Comparison of ENCODE assay signal across 37 cellular contexts in genomic region chr20:36359668-36360406, GRCh38.
"Had no signal": no experiment of that assay in that cellular context is flagged by ENCODE, and none has a peak within 500 bp of the region (broad histone marks: within the 10 kb centered on the region; RNA-seq: fewer than 3 reads in every experiment).

No MANE protein-coding gene starts in this region.

- H3K36me3 Mint-ChIP-seq: activated CD8-positive, alpha-beta memory T cell treated with anti-CD3 and anti-CD28 coated beads, Interleukin-2, amount 10 ng/mL, durations not matched to agents 7 days and 5 days; activated naive CD4-positive, alpha-beta T cell treated with anti-CD3 and anti-CD28 coated beads, Interleukin-2, amount 10 ng/mL, durations not matched to agents 7 days and 5 days; activated naive CD4-positive, alpha-beta T cell treated with anti-CD3 and anti-CD28 coated beads, Interleukin-2, amount 50 U/mL, for 24 hours; activated naive CD8-positive, alpha-beta T cell; activated naive CD8-positive, alpha-beta T cell treated with anti-CD3 and anti-CD28 coated beads, Interleukin-2, amount 10 ng/mL, durations not matched to agents 7 days and 5 days; WTC11 had no signal

- ATAC-seq: activated CD4-positive, alpha-beta T cell treated with anti-CD3 and anti-CD28 coated beads for 36 hours; activated CD4-positive, CD25-positive, alpha-beta regulatory T cell treated with anti-CD3 and anti-CD28 coated beads, Interleukin-2, amount 50 U/mL, for 24 hours; activated CD8-positive, alpha-beta memory T cell treated with anti-CD3 and anti-CD28 coated beads, Interleukin-2, amount 10 ng/mL, durations not matched to agents 7 days and 5 days; activated CD8-positive, alpha-beta T cell treated with anti-CD3 and anti-CD28 coated beads, Interleukin-2, amount 10 ng/mL, durations not matched to agents 7 days and 5 days; activated naive CD8-positive, alpha-beta T cell treated with anti-CD3 and anti-CD28 coated beads, Interleukin-2, amount 50 U/mL, for 24 hours; body of pancreas; WTC11 had no signal

- H3K27me3 Mint-ChIP-seq: activated CD4-positive, alpha-beta T cell treated with anti-CD3 and anti-CD28 coated beads for 36 hours; activated CD4-positive, alpha-beta T cell treated with anti-CD3 and anti-CD28 coated beads, Interleukin-2, amount 10 ng/mL, durations not matched to agents 7 days and 5 days; activated naive CD4-positive, alpha-beta T cell treated with anti-CD3 and anti-CD28 coated beads, Interleukin-2, amount 50 U/mL, for 24 hours had no signal

- H3K9me3 ChIP-seq: ascending aorta, body of pancreas, breast epithelium had no signal

- H3K27ac ChIP-seq: ascending aorta, body of pancreas, brain microvascular endothelial cell, breast epithelium, WERI-Rb-1 had no signal

- H3K27ac Mint-ChIP-seq: activated CD4-positive, alpha-beta memory T cell treated with anti-CD3 and anti-CD28 coated beads, Interleukin-2, amount 10 ng/mL, durations not matched to agents 7 days and 5 days; activated CD4-positive, alpha-beta T cell treated with anti-CD3 and anti-CD28 coated beads for 36 hours; activated CD4-positive, alpha-beta T cell treated with anti-CD3 and anti-CD28 coated beads, Interleukin-2, amount 10 ng/mL, durations not matched to agents 7 days and 5 days; activated CD8-positive, alpha-beta memory T cell treated with anti-CD3 and anti-CD28 coated beads, Interleukin-2, amount 10 ng/mL, durations not matched to agents 7 days and 5 days; activated CD8-positive, alpha-beta T cell treated with anti-CD3 and anti-CD28 coated beads, Interleukin-2, amount 10 ng/mL, durations not matched to agents 7 days and 5 days; activated naive CD4-positive, alpha-beta T cell treated with anti-CD3 and anti-CD28 coated beads, Interleukin-2, amount 50 U/mL, for 24 hours; activated naive CD8-positive, alpha-beta T cell; activated naive CD8-positive, alpha-beta T cell treated with anti-CD3 and anti-CD28 coated beads, Interleukin-2, amount 10 ng/mL, durations not matched to agents 7 days and 5 days; activated naive CD8-positive, alpha-beta T cell treated with anti-CD3 and anti-CD28 coated beads, Interleukin-2, amount 50 U/mL, for 24 hours; activated T-cell treated with anti-CD3 and anti-CD28 coated beads, Interleukin-2, amount 50 U/mL, for 24 hours; activated T-helper 2 cell treated with anti-CD3 and anti-CD28 coated beads, Interferon-gamma antibody, Interleukin-2, Interleukin-4, amounts not matched to agents 10 μg/mL and 5 μg/mL and 100 μg/mL, durations not matched to agents 14 hours and 24 hours and 36 hours; T-helper 1 cell treated with Interleukin-12 subunit alpha and Interleukin-12 subunit beta and Interleukin-4 antibody, amounts not matched to agents 30 μg/mL and 1 μg/mL, for 36 hours; T-helper 2 cell treated with Interferon-gamma antibody and Interleukin-4, amounts not matched to agents 5 μg/mL and 100 μg/mL, for 36 hours; WTC11 had no signal

- H3K4me1 Mint-ChIP-seq: activated CD4-positive, alpha-beta memory T cell treated with anti-CD3 and anti-CD28 coated beads, Interleukin-2, amount 10 ng/mL, durations not matched to agents 7 days and 5 days; activated CD4-positive, alpha-beta T cell treated with anti-CD3 and anti-CD28 coated beads for 36 hours; activated CD4-positive, alpha-beta T cell treated with anti-CD3 and anti-CD28 coated beads, Interleukin-2, amount 10 ng/mL, durations not matched to agents 7 days and 5 days; activated CD8-positive, alpha-beta memory T cell treated with anti-CD3 and anti-CD28 coated beads, Interleukin-2, amount 10 ng/mL, durations not matched to agents 7 days and 5 days; activated naive CD4-positive, alpha-beta T cell treated with anti-CD3 and anti-CD28 coated beads, Interleukin-2, amount 10 ng/mL, durations not matched to agents 7 days and 5 days; activated naive CD4-positive, alpha-beta T cell treated with anti-CD3 and anti-CD28 coated beads, Interleukin-2, amount 50 U/mL, for 24 hours; activated naive CD8-positive, alpha-beta T cell treated with anti-CD3 and anti-CD28 coated beads, Interleukin-2, amount 10 ng/mL, durations not matched to agents 7 days and 5 days; activated naive CD8-positive, alpha-beta T cell treated with anti-CD3 and anti-CD28 coated beads, Interleukin-2, amount 50 U/mL, for 24 hours; WTC11 had no signal

- H3K36me3 ChIP-seq: ascending aorta, brain microvascular endothelial cell, breast epithelium, WERI-Rb-1 had no signal

- H3K4me3 Mint-ChIP-seq: activated CD4-positive, alpha-beta memory T cell treated with anti-CD3 and anti-CD28 coated beads, Interleukin-2, amount 10 ng/mL, durations not matched to agents 7 days and 5 days; activated CD4-positive, alpha-beta T cell treated with anti-CD3 and anti-CD28 coated beads for 36 hours; activated CD4-positive, alpha-beta T cell treated with anti-CD3 and anti-CD28 coated beads, Interleukin-2, amount 10 ng/mL, durations not matched to agents 7 days and 5 days; activated CD8-positive, alpha-beta memory T cell treated with anti-CD3 and anti-CD28 coated beads, Interleukin-2, amount 10 ng/mL, durations not matched to agents 7 days and 5 days; activated CD8-positive, alpha-beta T cell treated with anti-CD3 and anti-CD28 coated beads, Interleukin-2, amount 10 ng/mL, durations not matched to agents 7 days and 5 days; activated naive CD4-positive, alpha-beta T cell treated with anti-CD3 and anti-CD28 coated beads, Interleukin-2, amount 10 ng/mL, durations not matched to agents 7 days and 5 days; activated naive CD4-positive, alpha-beta T cell treated with anti-CD3 and anti-CD28 coated beads, Interleukin-2, amount 50 U/mL, for 24 hours; activated naive CD8-positive, alpha-beta T cell; activated naive CD8-positive, alpha-beta T cell treated with anti-CD3 and anti-CD28 coated beads, Interleukin-2, amount 10 ng/mL, durations not matched to agents 7 days and 5 days; activated naive CD8-positive, alpha-beta T cell treated with anti-CD3 and anti-CD28 coated beads, Interleukin-2, amount 50 U/mL, for 24 hours; activated T-cell treated with anti-CD3 and anti-CD28 coated beads, Interleukin-2, amount 50 U/mL, for 24 hours; T-helper 1 cell treated with Interleukin-12 subunit alpha and Interleukin-12 subunit beta and Interleukin-4 antibody, amounts not matched to agents 30 μg/mL and 1 μg/mL, for 36 hours; T-helper 2 cell treated with Interferon-gamma antibody and Interleukin-4, amounts not matched to agents 5 μg/mL and 100 μg/mL, for 36 hours; WTC11 had no signal

- H3K9me3 Mint-ChIP-seq: activated CD4-positive, alpha-beta memory T cell treated with anti-CD3 and anti-CD28 coated beads, Interleukin-2, amount 10 ng/mL, durations not matched to agents 7 days and 5 days; activated CD4-positive, alpha-beta T cell treated with anti-CD3 and anti-CD28 coated beads, Interleukin-2, amount 10 ng/mL, durations not matched to agents 7 days and 5 days; activated naive CD4-positive, alpha-beta T cell treated with anti-CD3 and anti-CD28 coated beads, Interleukin-2, amount 10 ng/mL, durations not matched to agents 7 days and 5 days; activated naive CD4-positive, alpha-beta T cell treated with anti-CD3 and anti-CD28 coated beads, Interleukin-2, amount 50 U/mL, for 24 hours; activated naive CD8-positive, alpha-beta T cell treated with anti-CD3 and anti-CD28 coated beads, Interleukin-2, amount 10 ng/mL, durations not matched to agents 7 days and 5 days; activated naive CD8-positive, alpha-beta T cell treated with anti-CD3 and anti-CD28 coated beads, Interleukin-2, amount 50 U/mL, for 24 hours; activated T-cell treated with anti-CD3 and anti-CD28 coated beads, Interleukin-2, amount 50 U/mL, for 24 hours; activated T-helper 2 cell treated with anti-CD3 and anti-CD28 coated beads, Interferon-gamma antibody, Interleukin-2, Interleukin-4, amounts not matched to agents 10 μg/mL and 5 μg/mL and 100 μg/mL, durations not matched to agents 14 hours and 24 hours and 36 hours; T-helper 1 cell treated with Interleukin-12 subunit alpha and Interleukin-12 subunit beta and Interleukin-4 antibody, amounts not matched to agents 30 μg/mL and 1 μg/mL, for 36 hours; T-helper 2 cell treated with Interferon-gamma antibody and Interleukin-4, amounts not matched to agents 5 μg/mL and 100 μg/mL, for 36 hours had no signal

- H3K4me3 ChIP-seq: ascending aorta, body of pancreas, breast epithelium had no signal

- H3K27me3 ChIP-seq: ascending aorta, body of pancreas, brain microvascular endothelial cell, breast epithelium had no signal

- DNase-seq: activated CD4-positive, alpha-beta memory T cell treated with anti-CD3 and anti-CD28 coated beads, Interleukin-2, amount 10 ng/mL, durations not matched to agents 7 days and 5 days; activated CD4-positive, alpha-beta T cell treated with anti-CD3 and anti-CD28 coated beads for 1 hour; activated CD4-positive, alpha-beta T cell treated with anti-CD3 and anti-CD28 coated beads for 36 hours; activated CD4-positive, alpha-beta T cell treated with anti-CD3 and anti-CD28 coated beads for 48 hours; activated CD4-positive, alpha-beta T cell treated with anti-CD3 and anti-CD28 coated beads, Interleukin-2, amount 10 ng/mL, durations not matched to agents 7 days and 5 days; activated CD4-positive, alpha-beta T cell treated with anti-CD3 and anti-CD28 coated beads, Interleukin-2, amount 50 U/mL, for 48 hours; activated CD4-positive, CD25-positive, alpha-beta regulatory T cell; activated CD8-positive, alpha-beta memory T cell treated with anti-CD3 and anti-CD28 coated beads for 24 hours; activated CD8-positive, alpha-beta memory T cell treated with anti-CD3 and anti-CD28 coated beads, Interleukin-2, amount 10 ng/mL, durations not matched to agents 7 days and 5 days; activated CD8-positive, alpha-beta memory T cell treated with anti-CD3 and anti-CD28 coated beads, Interleukin-2, amount 50 U/mL, for 48 hours; activated CD8-positive, alpha-beta T cell treated with anti-CD3 and anti-CD28 coated beads, Interleukin-2, amount 10 ng/mL, durations not matched to agents 7 days and 5 days; activated effector memory CD4-positive, alpha-beta T cell treated with Interleukin-2 at 50 U/mL for 16 hours; activated gamma-delta T cell; activated naive CD4-positive, alpha-beta T cell treated with anti-CD3 and anti-CD28 coated beads, Interleukin-2, amount 10 ng/mL, durations not matched to agents 7 days and 5 days; activated naive CD4-positive, alpha-beta T cell treated with Interleukin-2 at 50 U/mL for 16 hours; activated naive CD8-positive, alpha-beta T cell treated with anti-CD3 and anti-CD28 coated beads, Interleukin-2, amount 10 ng/mL, durations not matched to agents 7 days and 5 days; activated naive CD8-positive, alpha-beta T cell treated with anti-CD3 and anti-CD28 coated beads, Interleukin-2, amount 50 U/mL, for 24 hours; activated T-cell treated with anti-CD3 and anti-CD28 coated beads, Interleukin-2, amount 50 U/mL, for 24 hours; activated T-cell treated with anti-CD3 and anti-CD28 coated beads, Interleukin-2, amount 50 U/mL, for 48 hours; amygdala; anterior cingulate cortex; body of pancreas; brain microvascular endothelial cell; central memory CD4-positive, alpha-beta T cell; T-helper 1 cell; T-helper 2 cell; T-helper 9 cell; WERI-Rb-1 had no signal

- H3K4me1 ChIP-seq: ascending aorta, body of pancreas, breast epithelium had no signal
